13 cellular contexts compared by ENCODE assay signal in genomic region chr1:230306158-230306557, GRCh38.
DNase-seq lines count a peak whose midpoint lies in the region; ATAC-seq, FAIRE-seq and TF ChIP-seq lines count a peak whose summit lies in the region.
"Had no signal": no experiment of that assay in that cellular context is flagged by ENCODE, and none has a peak within 500 bp of the region (broad histone marks: within the 10 kb centered on the region; RNA-seq: fewer than 3 reads in every experiment).

No MANE protein-coding gene starts in this region.

- no peaks in the 10 kb centered on the region for H3K36me3 ChIP-seq in OCI-LY3 (replicated peaks; ENCODE audit: low read depth, low read length)
- no peaks in the 10 kb centered on the region for H3K36me3 ChIP-seq in A673 (ENCODE audit: insufficient read depth, low read length, poor library complexity, severe bottlenecking)

- H3K4me1 ChIP-seq in OCI-LY3 (ENCODE audit: low read length) = peaks cover 22% of the 10 kb centered on the region
- peaks cover 24% of the 10 kb centered on the region for H3K4me1 ChIP-seq in A673 (ENCODE audit: insufficient read depth, low read length, poor library complexity, severe bottlenecking)

- H3K27ac ChIP-seq in OCI-LY3 (ENCODE audit: low read length) (no peak overlapping the region), A673 (ENCODE audit: low read depth, low read length, poor library complexity, severe bottlenecking) (no peak overlapping the region)

- intact Hi-C loops in A673 (cut with micrococcal nuclease; ENCODE audit: unreplicated experiment) = loop anchor here (5.0 kb wide), 2 partner anchors 799 to 1634 kb away; partner anchors contain the start of gene NUP133

- peak; percentile 60 for DNase-seq in activated CD4-positive, alpha-beta T cell treated with anti-CD3 and anti-CD28 coated beads for 48 hours
- DNase-seq in activated CD4-positive, alpha-beta T cell treated with anti-CD3 and anti-CD28 coated beads for 4 hours = no peak
- peak; percentile 31 to 38 for DNase-seq in stimulated activated CD4-positive, alpha-beta T cell treated with anti-CD3 and anti-CD28 coated beads, Interleukin-2, amount 100 ng/mL, for 24 hours
- no peak for DNase-seq in A673 (ENCODE audit: low spot score)
- DNase-seq in occipital lobe (lab: John Stamatoyannopoulos, UW) = no peak
- no peak for DNase-seq in GM12892 (ENCODE audit: insufficient read length)
- DNase-seq: Karpas-422, NCI-H82 had no signal

- no peaks in the 10 kb centered on the region for H3K79me2 ChIP-seq in OCI-LY3 (ENCODE audit: low read length)

- POLR2A ChIA-PET in A673 (lab: Charles Lee; ENCODE audit: low non-redundant PET) = no interaction called here

- CTCF ChIA-PET in A673 (lab: Charles Lee) = no interaction called here

- H3K4me3 ChIP-seq in OCI-LY3 (ENCODE audit: low read length) = no peak overlapping the region
- no peak overlapping the region for H3K4me3 ChIP-seq in A673 (ENCODE audit: low read depth, low read length, poor library complexity, severe bottlenecking)
- H3K4me3 ChIP-seq: psoas muscle had no signal

- BruUV-seq in A673 (replicated peaks; lab: Mats Ljungman, UMichigan) = no TSS peak

- H3K4me2 ChIP-seq in OCI-LY3 (ENCODE audit: low read length) = peak overlapping the region; percentile 23

- H2AFZ ChIP-seq in OCI-LY3 (ENCODE audit: low read depth, low read length) = no peak overlapping the region

- 0 out of 2 replicates have a peak, but pooled peaks cover 2% of the 10 kb centered on the region for H3K27me3 ChIP-seq in OCI-LY3 (ENCODE audit: low read depth, low read length)
- no peaks in the 10 kb centered on the region for H3K27me3 ChIP-seq in A673 (replicated peaks; ENCODE audit: insufficient read depth, low read depth, low read length, poor library complexity)

- no peak for TF ChIP-seq POLR2A in GM12892 (IDR thresholded peaks at IDR 0.05; ENCODE audit: low read depth, low read length)

- H3K9me3 ChIP-seq in OCI-LY3 (ENCODE audit: insufficient read depth, low read length) (no peaks in the 10 kb centered on the region), A673 (ENCODE audit: low read depth, low read length, poor library complexity, severe bottlenecking) (no peaks in the 10 kb centered on the region)
- H3K9me3 ChIP-seq: psoas muscle had no signal

- peak; percentile 48 for TF ChIP-seq CTCF in OCI-LY3 (IDR thresholded peaks at IDR 0.05; ENCODE audit: low read depth, low read length)
- no peak for TF ChIP-seq CTCF in A673 (conservative IDR thresholded peaks at IDR 0.05; ENCODE audit: low read depth, low read length)

- no peak for FAIRE-seq in GM12892 (lab: Jason Lieb, UNC)
- FAIRE-seq: astrocyte, islet of Langerhans had no signal

- no peaks in the 10 kb centered on the region for H4K20me1 ChIP-seq in OCI-LY3 (ENCODE audit: insufficient read depth, low read length)

- no peak overlapping the region for H3K9ac ChIP-seq in OCI-LY3 (ENCODE audit: low read length)

- ATAC-seq in GM21737 (IDR thresholded peaks at IDR 0.05; ENCODE audit: unreplicated experiment) = peak; percentile 50
- ATAC-seq: psoas muscle had no signal

Comparison
In these comparisons a context has a peak if more than half of its experiments do, and no peak if none do; other contexts are left out.
1. DNase-seq: peak in activated CD4-positive, alpha-beta T cell treated with anti-CD3 and anti-CD28 coated beads for 48 hours (single experiment) and stimulated activated CD4-positive, alpha-beta T cell treated with anti-CD3 and anti-CD28 coated beads, Interleukin-2, amount 100 ng/mL, for 24 hours (2 of 2); none in activated CD4-positive, alpha-beta T cell treated with anti-CD3 and anti-CD28 coated beads for 4 hours (0 of 2), A673 (single experiment), occipital lobe (single experiment) and GM12892 (single experiment).